ENCODE assay signal across 39 cellular contexts in genomic region chr5:150181766-150182545, GRCh38. TPM values are rescaled to one million over a fixed set of nuclear protein-coding genes. Genes with fewer than 3 reads are reported as not detected.
A peak's percentile ranks its signal among the peaks of the same experiment; 100 is the strongest.
DNase-seq lines count a peak whose midpoint lies in the region; ATAC-seq, FAIRE-seq and TF ChIP-seq lines count a peak whose summit lies in the region.
"Had no signal": no experiment of that assay in that cellular context is flagged by ENCODE, and none has a peak within 500 bp of the region (broad histone marks: within the 10 kb centered on the region; RNA-seq: fewer than 3 reads in every experiment).

No MANE protein-coding gene starts in this region.

- intact Hi-C loops in left ventricle myocardium inferior (cut with micrococcal nuclease) = no loop called here
- intact Hi-C loops in left cardiac atrium (cut with DNase I) = no loop called here
- intact Hi-C loops in gastrocnemius medialis (cut with DNase I; ENCODE audit: low total_unique reads) = loop anchor here (2.0 kb wide), 1 partner anchor 63 kb away; no protein-coding TSS in a partner anchor

- H3K27me3 ChIP-seq in left ventricle myocardium inferior (ENCODE audit: low read depth) (no peaks in the 10 kb centered on the region), gastrocnemius medialis (no peaks in the 10 kb centered on the region)

- TF ChIP-seq CTCF in left ventricle myocardium inferior (IDR thresholded peaks at IDR 0.05; ENCODE audit: borderline replicate concordance) (no peak), coronary artery (IDR thresholded peaks at IDR 0.05) (no peak), gastrocnemius medialis (IDR thresholded peaks at IDR 0.05 in 4 of 5, conservative IDR thresholded peaks at IDR 0.05 in 1 of 5) (no peak), D721Med (IDR thresholded peaks at IDR 0.05; ENCODE audit: insufficient read depth, missing control alignments) (no peak)

- ATAC-seq in left cardiac atrium = no peak
- ATAC-seq in gastrocnemius medialis = no peak
- ATAC-seq in HG03135 (IDR thresholded peaks at IDR 0.05; ENCODE audit: unreplicated experiment) = no peak
- ATAC-seq: activated CD4-positive, CD25-positive, alpha-beta regulatory T cell treated with anti-CD3 and anti-CD28 coated beads, Interleukin-2, amount 50 U/mL, for 24 hours; K562; naive thymus-derived CD4-positive, alpha-beta T cell had no signal

- TF ChIP-seq POLR2A in gastrocnemius medialis (IDR thresholded peaks at IDR 0.05) = no peak

- no peaks in the 10 kb centered on the region for H3K36me3 ChIP-seq in left ventricle myocardium inferior
- no peaks in the 10 kb centered on the region for H3K36me3 ChIP-seq in gastrocnemius medialis

- FAIRE-seq in D721Med (lab: Jason Lieb, UNC) = no peak
- FAIRE-seq: A204.1, endometrium, K562, TTC549 had no signal

- H3K4me3 ChIP-seq in left ventricle myocardium inferior = no peak overlapping the region
- H3K4me3 ChIP-seq in coronary artery = no peak overlapping the region
- H3K4me3 ChIP-seq in gastrocnemius medialis = no peak overlapping the region
- H3K4me3 ChIP-seq: K562, smooth muscle cell had no signal

- DNase-seq in left ventricle myocardium inferior (no peak), left cardiac atrium (no peak), coronary artery (ENCODE audit: low spot score) (no peak), gastrocnemius medialis (no peak), D721Med (ENCODE audit: insufficient read length, low spot score) (no peak), NCI-H526 treated with DMSO at 0.1 percent for 48 hours (lab: John Stamatoyannopoulos, UW) (no peak)
- no peak for DNase-seq in stimulated activated CD4-positive, alpha-beta T cell treated with anti-CD3 and anti-CD28 coated beads, Interleukin-4, amount 100 ng/mL, for 4 hours
- DNase-seq: activated CD4-positive, alpha-beta T cell treated with anti-CD3 and anti-CD28 coated beads, Interleukin-2, amount 50 U/mL, for 48 hours; activated CD8-positive, alpha-beta memory T cell treated with anti-CD3 and anti-CD28 coated beads, Interleukin-2, amount 50 U/mL, for 4 hours; activated naive CD4-positive, alpha-beta T cell treated with anti-CD3 and anti-CD28 coated beads, Interleukin-2, amount 50 U/mL, for 16 hours; AML-193; amygdala; caudate nucleus; CD4-positive, alpha-beta T cell; dermis blood vessel endothelial cell; DMS 273 treated with DMSO at 0.1 percent for 48 hours; H7; islet precursor cell; naive thymus-derived CD4-positive, alpha-beta T cell; NCI-H1105; NCI-H2029; NCI-H82; SK-N-SH; stimulated activated CD4-positive, alpha-beta T cell treated with anti-CD3 and anti-CD28 coated beads, Interleukin-1b, Interleukin-23, amount 100 ng/mL, for 48 hours had no signal

- H3K27ac ChIP-seq in left ventricle myocardium inferior (replicated peaks) (peak overlapping the region; percentile 91), coronary artery (peak overlapping the region; percentile 86 to 98), gastrocnemius medialis (peak overlapping the region; percentile 91 to 95 (median 94))
- H3K27ac ChIP-seq: RWPE1 had no signal

- peaks cover 26% of the 10 kb centered on the region for H3K4me1 ChIP-seq in left ventricle myocardium inferior
- peaks cover 21 to 23% of the 10 kb centered on the region in 2 donors for H3K4me1 ChIP-seq in gastrocnemius medialis

- in situ Hi-C loops in gastrocnemius medialis (cut with MboI; ENCODE audit: low sequenced_read_pairs in 4 of 4) = no loop called here

- no peaks in the 10 kb centered on the region for H3K9me3 ChIP-seq in left ventricle myocardium inferior (replicated peaks)
- H3K9me3 ChIP-seq in gastrocnemius medialis = no peaks in the 10 kb centered on the region
- H3K9me3 ChIP-seq: SK-N-SH had no signal

RNA-seq across cellular contexts. Expression of gene SLC6A7, which starts 7.9 kb away (rescaled TPM):
- total RNA-seq in left ventricle myocardium inferior (not detected), left cardiac atrium (not detected), gastrocnemius medialis (under 1 TPM in 1 of 4 donors, not detected in 3; 0.07 TPM)
- total RNA-seq: CD4-positive, alpha-beta T cell; dermis blood vessel endothelial cell; fibroblast of lung; G401; H7; K562; liver; MCF 10A; mesothelial cell of epicardium; naive thymus-derived CD4-positive, alpha-beta T cell; osteoblast; smooth muscle cell had no signal

RNA-seq across cellular contexts. Expression of gene CDX1, which starts 15.4 kb away (rescaled TPM):
- total RNA-seq in left ventricle myocardium inferior (not detected), left cardiac atrium (not detected), gastrocnemius medialis (1 to 10 TPM in 1 of 4 donors, not detected in 3; 1.5 TPM)
- total RNA-seq: CD4-positive, alpha-beta T cell; dermis blood vessel endothelial cell; G401; liver; MCF 10A; naive thymus-derived CD4-positive, alpha-beta T cell; ureter had no signal

RNA-seq across cellular contexts. Expression of gene PDGFRB, which starts 26.3 kb away (rescaled TPM):
- 39.7 TPM for total RNA-seq in left ventricle myocardium inferior
- total RNA-seq in left cardiac atrium = 10 to 100 TPM; 62.9 to 68.3 TPM
- total RNA-seq in gastrocnemius medialis = 10 to 100 TPM; 27.9 to 58.4 (median 52.5) TPM
- total RNA-seq: CD4-positive, alpha-beta T cell had no signal
